8 cellular contexts compared by ENCODE assay signal in the genomic region with DNA sequence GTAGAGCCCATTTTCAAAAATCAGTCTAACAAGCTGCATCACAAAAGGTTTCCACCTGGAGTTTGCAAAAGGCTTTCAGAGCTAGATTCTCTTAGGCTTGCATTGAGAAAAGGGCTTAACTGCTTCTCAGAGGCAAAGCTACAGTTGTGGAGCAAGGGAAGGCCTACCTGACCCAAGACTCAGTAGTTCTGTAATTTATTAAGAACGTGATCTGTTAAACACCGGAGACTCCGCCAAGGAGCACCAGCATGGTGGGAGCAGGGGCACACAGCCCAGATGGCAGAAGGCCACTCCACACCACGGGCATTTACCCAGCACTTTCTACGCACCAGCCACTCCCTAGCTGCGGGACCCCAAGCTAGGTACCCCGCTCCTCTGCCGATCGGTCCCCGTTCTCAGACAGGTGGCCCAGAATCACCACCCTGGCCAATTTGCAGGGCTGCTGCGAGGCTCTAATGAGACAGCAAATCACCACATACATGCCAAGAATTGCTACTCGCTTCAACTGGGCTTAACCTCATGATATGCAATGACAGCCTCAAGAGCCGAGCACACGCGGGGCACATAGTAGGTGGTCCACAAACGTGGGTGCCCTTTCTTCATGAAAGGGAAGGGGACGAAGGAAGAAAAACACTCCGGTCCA. TPM values are rescaled to one million over a fixed set of nuclear protein-coding genes. Genes with fewer than 3 reads are reported as not detected.
DNase-seq lines count a peak whose midpoint lies in the region; ATAC-seq and TF ChIP-seq lines count a peak whose summit lies in the region.

No MANE protein-coding gene starts in this region.

- H3K4me1 ChIP-seq in mucosa of descending colon (ENCODE audit: low read depth), result peaks cover 14% of the 10 kb centered on the region

- intact Hi-C loops in mucosa of descending colon (cut with DNase I, micrococcal nuclease), result no loop called here

- no peak for TF ChIP-seq CTCF in chondrocyte (IDR thresholded peaks at IDR 0.05)
- no peak for TF ChIP-seq CTCF in mucosa of descending colon (IDR thresholded peaks at IDR 0.05)

- in situ Hi-C loops in G401 (cut with HindIII; ENCODE audit: low sequenced_read_pairs), result no loop called here

- ATAC-seq in mucosa of descending colon (no peak), GM19467 (IDR thresholded peaks at IDR 0.05; ENCODE audit: unreplicated experiment) (no peak), HG03354 (IDR thresholded peaks at IDR 0.05; ENCODE audit: poor library complexity, severe bottlenecking, unreplicated experiment) (no peak), HG02852 (IDR thresholded peaks at IDR 0.05; ENCODE audit: unreplicated experiment) (no peak)

- peaks cover 2% of the 10 kb centered on the region for H3K36me3 Mint-ChIP-seq in chondrocyte (ENCODE audit: low read depth)

- no peaks in the 10 kb centered on the region for H3K9me3 ChIP-seq in mucosa of descending colon

- H3K36me3 ChIP-seq in mucosa of descending colon (ENCODE audit: low read depth), result no peaks in the 10 kb centered on the region

- peaks cover 25% of the 10 kb centered on the region for H3K4me1 Mint-ChIP-seq in chondrocyte (ENCODE audit: low read depth)

- H3K27ac Mint-ChIP-seq in chondrocyte (ENCODE audit: unreplicated experiment), result no peak overlapping the region

- H3K4me3 ChIP-seq in mucosa of descending colon, result peak overlapping the region; percentile 70

- no peaks in the 10 kb centered on the region for H3K9me3 Mint-ChIP-seq in chondrocyte (ENCODE audit: low read depth)

- H3K4me3 Mint-ChIP-seq in chondrocyte (ENCODE audit: unreplicated experiment), result peak overlapping the region; percentile 78

- no peaks in the 10 kb centered on the region for H3K27me3 Mint-ChIP-seq in chondrocyte (ENCODE audit: low read depth)

- DNase-seq in G401 (ENCODE audit: low spot score), result peak; percentile 59
- DNase-seq in NCI-H526 treated with DMSO at 0.1 percent for 48 hours (lab: John Stamatoyannopoulos, UW), result peak; percentile 32
- DNase-seq in chondrocyte (ENCODE audit: low spot score), result no peak
- peak in 2 of 3 donors; percentile 33 to 46 for DNase-seq in mucosa of descending colon
- DNase-seq in NCI-H1436 treated with DMSO at 0.1 percent for 48 hours (lab: John Stamatoyannopoulos, UW), result no peak

RNA-seq across cellular contexts. Expression of gene ITPK1, which starts 1.5 kb away (rescaled TPM):
- total RNA-seq in G401 (2014; rRNA removed; shearing (Covaris generic)), result 48.6 and 90.7 TPM in 2 replicates
- total RNA-seq in chondrocyte, result 27.7 to 31.2 TPM (median 28.2 TPM) in 3 replicates
- total RNA-seq in mucosa of descending colon, result 100 to 1,000 TPM; 134 to 165 (median 152) TPM

Comparison
In these comparisons a context has a peak if more than half of its experiments do, and no peak if none do; other contexts are left out.
1. DNase-seq: peak in G401 (single experiment), NCI-H526 treated with DMSO at 0.1 percent for 48 hours (single experiment) and mucosa of descending colon (2 of 3); none in chondrocyte (single experiment) and NCI-H1436 treated with DMSO at 0.1 percent for 48 hours (single experiment).